ENCODE assay signal across 8 cellular contexts in the genomic region with DNA sequence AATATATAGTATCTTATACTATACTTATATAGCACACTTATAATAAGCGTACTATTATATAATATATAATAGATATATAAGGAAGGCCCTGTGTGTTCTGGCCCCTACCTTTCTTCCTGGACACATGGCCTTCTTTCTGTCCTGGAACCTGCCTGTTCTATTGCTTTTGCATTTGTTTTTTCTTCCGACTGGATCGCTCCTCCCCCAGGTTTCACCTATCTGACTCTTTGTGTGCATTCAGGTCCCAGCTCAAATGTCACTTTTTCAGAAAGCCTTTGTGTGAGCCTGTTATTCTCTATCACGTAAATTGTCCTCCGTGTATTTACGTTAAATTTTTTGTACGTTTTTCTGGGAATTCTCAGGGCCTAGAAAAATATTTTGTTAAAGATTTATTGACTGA. TPM values are rescaled to one million over a fixed set of nuclear protein-coding genes. Genes with fewer than 3 reads are reported as not detected.
DNase-seq lines count a peak whose midpoint lies in the region; ATAC-seq and TF ChIP-seq lines count a peak whose summit lies in the region.

No MANE protein-coding gene starts in this region.

- H3K4me1 ChIP-seq in GM23248 (ENCODE audit: insufficient read depth): peaks cover 4% of the 10 kb centered on the region; the same call in 1 of the 2 replicates
- peaks cover 6% of the 10 kb centered on the region for H3K4me1 ChIP-seq in OCI-LY7 (ENCODE audit: insufficient read depth, low read length, poor library complexity, severe bottlenecking)
- H3K4me1 ChIP-seq in esophagus muscularis mucosa: peaks cover 5 to 19% (median 14%) of the 10 kb centered on the region in 4 donors

- CTCF ChIA-PET in OCI-LY7 (lab: Charles Lee; ENCODE audit: unreplicated experiment): no interaction called here

- peak overlapping the region; percentile 97 for H3K27ac ChIP-seq in GM23248
- peak overlapping the region; percentile 52 for H3K27ac ChIP-seq in OCI-LY7 (ENCODE audit: low read depth, low read length, poor library complexity, severe bottlenecking)
- H3K27ac ChIP-seq in esophagus muscularis mucosa (replicated peaks in 1 of 4): peak overlapping the region; percentile 99 to 100 (median 100)

- H3K9me2 ChIP-seq in GM23248 (ENCODE audit: insufficient read depth) (no peaks in the 10 kb centered on the region), OCI-LY7 (ENCODE audit: insufficient read depth, low read length) (no peaks in the 10 kb centered on the region)

- no peaks in the 10 kb centered on the region for H3K27me3 ChIP-seq in GM23248 (replicated peaks; ENCODE audit: insufficient read depth)
- no peaks in the 10 kb centered on the region for H3K27me3 ChIP-seq in esophagus muscularis mucosa

- H3K36me3 ChIP-seq in GM23248 (ENCODE audit: low read depth) (no peaks in the 10 kb centered on the region), OCI-LY7 (ENCODE audit: insufficient read depth, low read length) (peaks cover 14% of the 10 kb centered on the region; the same call in 1 of the 2 replicates), esophagus muscularis mucosa (no peaks in the 10 kb centered on the region)

- H3K4me2 ChIP-seq in GM23248 (ENCODE audit: unreplicated experiment) (peak overlapping the region; percentile 89), OCI-LY7 (ENCODE audit: low read length) (peak overlapping the region; percentile 77)

- ATAC-seq in HG03460 (IDR thresholded peaks at IDR 0.05; ENCODE audit: unreplicated experiment): no peak

- H3F3A ChIP-seq in GM23248 (ENCODE audit: insufficient read depth): peaks cover 10% of the 10 kb centered on the region

- POLR2A ChIA-PET in OCI-LY7 (lab: Charles Lee): interaction anchor here (0.5 to 0.9 kb wide), 4 partner anchors 11 to 200 kb away, joined by 3 to 6 read pairs (median 3); no protein-coding TSS in a partner anchor

- TF ChIP-seq CTCF in OCI-LY7 (conservative IDR thresholded peaks at IDR 0.05; ENCODE audit: low read length): no peak
- no peak for TF ChIP-seq CTCF in esophagus muscularis mucosa (IDR thresholded peaks at IDR 0.05)
- no peak for TF ChIP-seq CTCF in retinal pigment epithelial cell (conservative IDR thresholded peaks at IDR 0.05; ENCODE audit: low read depth, low read length)

- DNase-seq in GM23248: no peak
- DNase-seq in OCI-LY7 (ENCODE audit: low spot score): no peak
- DNase-seq in esophagus muscularis mucosa (ENCODE audit: extremely low spot score): no peak
- DNase-seq in retinal pigment epithelial cell (ENCODE audit: low read depth): no peak
- no peak for DNase-seq in activated gamma-delta T cell (lab: John Stamatoyannopoulos, UW)
- DNase-seq in NCI-H226: no peak
- DNase-seq in GOT3 (lab: John Stamatoyannopoulos, UW): no peak

- intact Hi-C loops in OCI-LY7 (cut with micrococcal nuclease; ENCODE audit: unreplicated experiment) (loop anchor here (5.0 to 10.0 kb wide), 2 partner anchors 809 to 947 kb away; a partner anchor contains a TSS), esophagus muscularis mucosa (cut with DNase I) (loop anchor here (5.0 kb wide), 1 partner anchor 139 kb away; a partner anchor contains a TSS)

- TF ChIP-seq POLR2A in esophagus muscularis mucosa (IDR thresholded peaks at IDR 0.05; ENCODE audit: low read depth): no peak

- H3K79me2 ChIP-seq in GM23248 (ENCODE audit: insufficient read depth) (peaks cover 18% of the 10 kb centered on the region), OCI-LY7 (ENCODE audit: insufficient read depth, low read depth, low read length) (peaks cover 19% of the 10 kb centered on the region)

- H4K20me1 ChIP-seq in GM23248 (ENCODE audit: insufficient read depth): no peaks in the 10 kb centered on the region
- H4K20me1 ChIP-seq in OCI-LY7 (ENCODE audit: insufficient read depth, low read length): no peaks in the 10 kb centered on the region

- WGBS in GM23248 (ENCODE audit: low coverage in 1 of 2, low lambda C conversion rate in 2 of 2, missing lambda C conversion rate in 2 of 2), 2 experiments: 13 to 17% methylated on average over 7 of the region's 7 CpGs
- 27% methylated on average over 7 of the region's 7 CpGs for WGBS in esophagus muscularis mucosa

- TF ChIP-seq EP300 in esophagus muscularis mucosa (IDR thresholded peaks at IDR 0.05): no peak

- TSS peak; percentile 71 for BruUV-seq in OCI-LY7 (replicated peaks; lab: Mats Ljungman, UMichigan)

- peak overlapping the region; percentile 96 for H3K9ac ChIP-seq in GM23248

- H2AFZ ChIP-seq in GM23248 (peak overlapping the region; percentile 96), OCI-LY7 (ENCODE audit: low read length) (peak overlapping the region; percentile 89)

- no peaks in the 10 kb centered on the region for H3K9me3 ChIP-seq in GM23248 (ENCODE audit: low read depth)
- no peaks in the 10 kb centered on the region for H3K9me3 ChIP-seq in OCI-LY7 (ENCODE audit: low read length)
- no peaks in the 10 kb centered on the region for H3K9me3 ChIP-seq in esophagus muscularis mucosa

- peak overlapping the region; percentile 88 for H3K4me3 ChIP-seq in GM23248
- H3K4me3 ChIP-seq in OCI-LY7 (ENCODE audit: low read depth, low read length, poor library complexity, severe bottlenecking): peak overlapping the region; percentile 84
- peak overlapping the region; percentile 76 to 97 (median 88) for H3K4me3 ChIP-seq in esophagus muscularis mucosa
- H3K4me3 ChIP-seq in retinal pigment epithelial cell (ENCODE audit: low read length): peak overlapping the region; percentile 89

- in situ Hi-C loops in GM23248 (cut with MboI): no loop called here

RNA-seq across cellular contexts. Expression of a gene that starts 2.9 kb away (rescaled TPM):
- 108 and 114 TPM in 2 replicates for total RNA-seq in GM23248 (2014; rRNA removed; shearing (Covaris generic))
- 35.6 and 37.5 TPM in 2 replicates for polyA plus RNA-seq in GM23248 (2016; fragmentation: Nextera tagmentation; extraction: Ambion mirVana)
- total RNA-seq in OCI-LY7 (2014; rRNA removed; shearing (Covaris generic)): 54.2 and 67.3 TPM in 2 replicates
- 73.1 and 92.1 TPM in 2 replicates for total RNA-seq in OCI-LY7 (2022)
- 100 to 1,000 TPM; 103 to 170 (median 159) TPM for total RNA-seq in esophagus muscularis mucosa
